In genomic region chr16:2602175-2602574, GRCh38 we compare ENCODE assay signal across 7 cellular contexts.
DNase-seq lines count a peak whose midpoint lies in the region; ATAC-seq and TF ChIP-seq lines count a peak whose summit lies in the region.
"Not testable (repeated sequence)": the region's sequence is repeated elsewhere in the genome, so short reads cannot be mapped to it uniquely, and the experiment has no call there.

No MANE protein-coding gene starts in this region.

- ATAC-seq in CD4-positive, alpha-beta T cell (ENCODE audit: poor library complexity): peak; percentile 11
- not testable (repeated sequence) for ATAC-seq in central memory CD8-positive, alpha-beta T cell (replicated peaks; ENCODE audit: extremely low read depth, poor library complexity, severe bottlenecking); gastrocnemius medialis
- ATAC-seq in naive thymus-derived CD8-positive, alpha-beta T cell: peak; percentile 26 to 64

- peak overlapping the region; percentile 47 for H3K27ac Mint-ChIP-seq in CD4-positive, alpha-beta T cell
- peak overlapping the region; percentile 92 for H3K27ac Mint-ChIP-seq in activated CD4-positive, alpha-beta memory T cell treated with anti-CD3 and anti-CD28 coated beads for 36 hours
- H3K27ac Mint-ChIP-seq in activated naive CD4-positive, alpha-beta T cell treated with anti-CD3 and anti-CD28 coated beads for 36 hours: peak overlapping the region; percentile 61
- H3K27ac Mint-ChIP-seq in central memory CD8-positive, alpha-beta T cell (ENCODE audit: low read depth): not testable (repeated sequence)
- peak overlapping the region in 8 of 10 donors; percentile 31 to 88 (median 54) for H3K27ac Mint-ChIP-seq in naive thymus-derived CD8-positive, alpha-beta T cell

- in situ Hi-C loops in gastrocnemius medialis (cut with MboI; ENCODE audit: low sequenced_read_pairs in 4 of 4): not testable (repeated sequence)

- H3K4me2 ChIP-seq in Loucy (ENCODE audit: low read depth, low read length, poor library complexity, severe bottlenecking): peak overlapping the region; percentile 80

- peak overlapping the region; percentile 72 for H3K4me3 Mint-ChIP-seq in CD4-positive, alpha-beta T cell
- H3K4me3 Mint-ChIP-seq in activated CD4-positive, alpha-beta memory T cell treated with anti-CD3 and anti-CD28 coated beads for 36 hours; activated naive CD4-positive, alpha-beta T cell treated with anti-CD3 and anti-CD28 coated beads for 36 hours: not testable (repeated sequence)
- H3K4me3 Mint-ChIP-seq in central memory CD8-positive, alpha-beta T cell: peak overlapping the region; percentile 100
- H3K4me3 Mint-ChIP-seq in naive thymus-derived CD8-positive, alpha-beta T cell: peak overlapping the region in 6 of 10 donors; percentile 7 to 98 (median 66)

- H3K27me3 Mint-ChIP-seq in CD4-positive, alpha-beta T cell; activated CD4-positive, alpha-beta memory T cell treated with anti-CD3 and anti-CD28 coated beads for 36 hours; activated naive CD4-positive, alpha-beta T cell treated with anti-CD3 and anti-CD28 coated beads for 36 hours (ENCODE audit: low read depth); central memory CD8-positive, alpha-beta T cell; naive thymus-derived CD8-positive, alpha-beta T cell: not testable (repeated sequence)

- POLR2A ChIA-PET in CD4-positive, alpha-beta T cell (lab: Charles Lee); naive thymus-derived CD8-positive, alpha-beta T cell (lab: Charles Lee): not testable (repeated sequence)
- POLR2A ChIA-PET in activated CD4-positive, alpha-beta memory T cell treated with anti-CD3 and anti-CD28 coated beads for 36 hours (lab: Charles Lee): interaction anchor here (1.1 kb wide), 1 partner anchor 348 kb away, joined by 3 read pairs; no protein-coding TSS in a partner anchor

- peaks cover 12% of the 10 kb centered on the region for H3K79me2 ChIP-seq in Loucy (ENCODE audit: insufficient read depth, low read length)

- CTCF ChIA-PET in CD4-positive, alpha-beta T cell (lab: Charles Lee); activated CD4-positive, alpha-beta memory T cell treated with anti-CD3 and anti-CD28 coated beads for 36 hours (lab: Charles Lee); activated naive CD4-positive, alpha-beta T cell treated with anti-CD3 and anti-CD28 coated beads for 36 hours (lab: Charles Lee): not testable (repeated sequence)

- H2AFZ ChIP-seq in Loucy (ENCODE audit: low read length): not testable (repeated sequence)

- not testable (repeated sequence) for H4K20me1 ChIP-seq in Loucy (ENCODE audit: insufficient read depth, low read length, poor library complexity, severe bottlenecking)

- DNase-seq in CD4-positive, alpha-beta T cell; activated naive CD4-positive, alpha-beta T cell treated with anti-CD3 and anti-CD28 coated beads for 36 hours; central memory CD8-positive, alpha-beta T cell (ENCODE audit: low spot score in 2 of 2); naive thymus-derived CD8-positive, alpha-beta T cell; gastrocnemius medialis: not testable (repeated sequence)
- DNase-seq in activated CD4-positive, alpha-beta memory T cell treated with anti-CD3 and anti-CD28 coated beads for 36 hours: peak; percentile 15

- H3K9me3 Mint-ChIP-seq in CD4-positive, alpha-beta T cell; activated CD4-positive, alpha-beta memory T cell treated with anti-CD3 and anti-CD28 coated beads for 36 hours; activated naive CD4-positive, alpha-beta T cell treated with anti-CD3 and anti-CD28 coated beads for 36 hours; central memory CD8-positive, alpha-beta T cell; naive thymus-derived CD8-positive, alpha-beta T cell: not testable (repeated sequence)

- H3K9ac ChIP-seq in Loucy (ENCODE audit: low read depth, low read length, poor library complexity, severe bottlenecking): not testable (repeated sequence)

- H3K4me3 ChIP-seq in Loucy (ENCODE audit: low read length, poor library complexity, severe bottlenecking): peak overlapping the region; percentile 99
- H3K4me3 ChIP-seq in gastrocnemius medialis: not testable (repeated sequence)

- H3K9me2 ChIP-seq in Loucy (replicated peaks; ENCODE audit: low read depth, low read length): not testable (repeated sequence)

- H3K36me3 Mint-ChIP-seq in CD4-positive, alpha-beta T cell (ENCODE audit: low read depth): peaks cover 20% of the 10 kb centered on the region
- peaks cover 16% of the 10 kb centered on the region for H3K36me3 Mint-ChIP-seq in activated CD4-positive, alpha-beta memory T cell treated with anti-CD3 and anti-CD28 coated beads for 36 hours
- not testable (repeated sequence) for H3K36me3 Mint-ChIP-seq in activated naive CD4-positive, alpha-beta T cell treated with anti-CD3 and anti-CD28 coated beads for 36 hours (ENCODE audit: low read depth); naive thymus-derived CD8-positive, alpha-beta T cell
- H3K36me3 Mint-ChIP-seq in central memory CD8-positive, alpha-beta T cell (ENCODE audit: insufficient read depth): peaks cover 24% of the 10 kb centered on the region

- H3K9me3 ChIP-seq in CD4-positive, alpha-beta T cell (ENCODE audit: control insufficient read depth, low read length); Loucy (ENCODE audit: insufficient read depth, low read depth, low read length); gastrocnemius medialis: not testable (repeated sequence)

- H3K4me1 ChIP-seq in Loucy (ENCODE audit: insufficient read depth, low read length, poor library complexity, severe bottlenecking): not testable (repeated sequence)
- peaks cover 30 to 43% of the 10 kb centered on the region in 2 donors for H3K4me1 ChIP-seq in gastrocnemius medialis

- TF ChIP-seq CTCF in CD4-positive, alpha-beta T cell (IDR thresholded peaks at IDR 0.05); Loucy (conservative IDR thresholded peaks at IDR 0.05; ENCODE audit: low read length); gastrocnemius medialis (IDR thresholded peaks at IDR 0.05 in 4 of 5, conservative IDR thresholded peaks at IDR 0.05 in 1 of 5): not testable (repeated sequence)

- not testable (repeated sequence) for TF ChIP-seq POLR2A in gastrocnemius medialis (IDR thresholded peaks at IDR 0.05)

- not testable (repeated sequence) for H3K27me3 ChIP-seq in CD4-positive, alpha-beta T cell (ENCODE audit: control insufficient read depth, insufficient read depth, low read length); Loucy (ENCODE audit: insufficient read depth, low read length, poor library complexity, severe bottlenecking); gastrocnemius medialis

- H3K4me1 Mint-ChIP-seq in CD4-positive, alpha-beta T cell (ENCODE audit: low read depth): peaks cover 19% of the 10 kb centered on the region
- peaks cover 13% of the 10 kb centered on the region for H3K4me1 Mint-ChIP-seq in activated CD4-positive, alpha-beta memory T cell treated with anti-CD3 and anti-CD28 coated beads for 36 hours (ENCODE audit: low read depth)
- peaks cover 21% of the 10 kb centered on the region for H3K4me1 Mint-ChIP-seq in activated naive CD4-positive, alpha-beta T cell treated with anti-CD3 and anti-CD28 coated beads for 36 hours (ENCODE audit: low read depth)
- H3K4me1 Mint-ChIP-seq in central memory CD8-positive, alpha-beta T cell: peaks cover 15% of the 10 kb centered on the region
- H3K4me1 Mint-ChIP-seq in naive thymus-derived CD8-positive, alpha-beta T cell: peaks cover 7 to 24% (median 19%) of the 10 kb centered on the region in 4 donors

- H3K27ac ChIP-seq in CD4-positive, alpha-beta T cell (ENCODE audit: low read depth, low read length): not testable (repeated sequence)
- peak overlapping the region; percentile 83 to 93 (median 88) for H3K27ac ChIP-seq in gastrocnemius medialis

- intact Hi-C loops in CD4-positive, alpha-beta T cell (cut with DNase I, micrococcal nuclease); activated CD4-positive, alpha-beta memory T cell treated with anti-CD3 and anti-CD28 coated beads for 36 hours (cut with micrococcal nuclease); gastrocnemius medialis (cut with DNase I; ENCODE audit: low total_unique reads): not testable (repeated sequence)
- intact Hi-C loops in activated naive CD4-positive, alpha-beta T cell treated with anti-CD3 and anti-CD28 coated beads for 36 hours (cut with micrococcal nuclease): loop anchor here (10.0 kb wide), 2 partner anchors 63 to 67 kb away; partner anchors contain the start of genes CEMP1 and PDPK1

- not testable (repeated sequence) for H3K36me3 ChIP-seq in Loucy (ENCODE audit: insufficient read depth, low read length); gastrocnemius medialis

- not testable (repeated sequence) for H3F3A ChIP-seq in Loucy (ENCODE audit: low read depth)
